In the genomic region with DNA sequence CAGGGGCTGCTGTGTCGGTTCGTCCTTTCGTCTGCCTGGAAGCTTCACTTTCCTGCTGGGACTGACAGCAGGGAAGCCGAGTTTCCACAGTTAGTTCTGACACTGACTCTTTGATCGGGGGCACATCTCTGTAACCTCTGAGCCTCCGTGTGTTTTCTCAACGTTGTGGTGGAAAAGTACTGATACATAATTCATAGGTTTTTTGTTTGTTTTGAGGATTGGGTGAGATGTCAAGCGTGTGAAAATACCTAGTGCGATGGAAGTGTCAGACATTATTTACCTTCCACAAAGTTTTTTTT, we compare ENCODE assay signal across 8 cellular contexts. TPM values are rescaled to one million over a fixed set of nuclear protein-coding genes. Genes with fewer than 3 reads are reported as not detected.
DNase-seq lines count a peak whose midpoint lies in the region; ATAC-seq and TF ChIP-seq lines count a peak whose summit lies in the region.

No MANE protein-coding gene starts in this region.

- no peaks in the 10 kb centered on the region for H4K20me1 ChIP-seq in PC-9 (ENCODE audit: insufficient read depth)

- H3K9ac ChIP-seq in parathyroid adenoma = peak overlapping the region; percentile 6

- H3K9me2 ChIP-seq in PC-9 (ENCODE audit: insufficient read depth) = no peaks in the 10 kb centered on the region

- H3K4me3 ChIP-seq in PC-9 = peak overlapping the region; percentile 74
- peak overlapping the region; percentile 84 for H3K4me3 ChIP-seq in epithelial cell of proximal tubule (ENCODE audit: low read depth, low read length)
- peak overlapping the region; percentile 71 for H3K4me3 ChIP-seq in parathyroid adenoma (ENCODE audit: low read depth, low read length)

- intact Hi-C loops in PC-9 (cut with micrococcal nuclease; ENCODE audit: unreplicated experiment) (loop anchor here (5.0 kb wide), 1 partner anchor 557 kb away; no protein-coding TSS in a partner anchor), head of caudate nucleus (cut with DNase I) (no loop called here)

- no peaks in the 10 kb centered on the region for H3F3A ChIP-seq in PC-9 (ENCODE audit: insufficient read depth, low read depth)

- H3K4me2 ChIP-seq in PC-9 (peak overlapping the region; percentile 89), parathyroid adenoma (ENCODE audit: low read length) (peak overlapping the region; percentile 76)

- peak overlapping the region; percentile 46; the same call in 1 of the 2 replicates for H3K27ac ChIP-seq in PC-9
- H3K27ac ChIP-seq in parathyroid adenoma = peak overlapping the region; percentile 81

- BruUV-seq in PC-9 (replicated peaks; lab: Mats Ljungman, UMichigan) = no TSS peak

- H3K27me3 ChIP-seq in PC-9 (ENCODE audit: insufficient read depth, low read depth) (no peaks in the 10 kb centered on the region), parathyroid adenoma (ENCODE audit: control insufficient read depth, insufficient read depth, low read length) (no peaks in the 10 kb centered on the region)

- H3K36me3 ChIP-seq in PC-9 (ENCODE audit: low read depth) = 0 out of 2 replicates have a peak, but pooled peaks cover 4% of the 10 kb centered on the region
- no peaks in the 10 kb centered on the region for H3K36me3 ChIP-seq in parathyroid adenoma (ENCODE audit: control insufficient read depth, insufficient read depth, low read length)

- H3K9me3 ChIP-seq in PC-9 (ENCODE audit: insufficient read depth, low read depth) (no peaks in the 10 kb centered on the region), parathyroid adenoma (ENCODE audit: control insufficient read depth, low read length) (no peaks in the 10 kb centered on the region)

- ATAC-seq in GM21423 (IDR thresholded peaks at IDR 0.05; ENCODE audit: unreplicated experiment) = no peak

- H3K79me2 ChIP-seq in PC-9 (ENCODE audit: low read depth) = no peaks in the 10 kb centered on the region
- peaks cover 6% of the 10 kb centered on the region for H3K79me2 ChIP-seq in parathyroid adenoma

- H3K4me1 ChIP-seq in PC-9 (replicated peaks; ENCODE audit: insufficient read depth) (peaks cover 7% of the 10 kb centered on the region; the same call in 1 of the 2 replicates), parathyroid adenoma (no peaks in the 10 kb centered on the region)

- POLR2A ChIA-PET in PC-9 (lab: Charles Lee; ENCODE audit: unreplicated experiment) = interaction anchor here (0.6 kb wide), 2 partner anchors 663 to 761 kb away, joined by 3 to 6 read pairs; no protein-coding TSS in a partner anchor

- DNase-seq in NCI-H2171 treated with DMSO at 0.1 percent for 48 hours (lab: John Stamatoyannopoulos, UW) (peak; percentile 39), NCI-H2171 (lab: John Stamatoyannopoulos, UW) (no peak), PC-9 (peak in 1 of 2 experiments; percentile 40), epithelial cell of proximal tubule (ENCODE audit: low read depth) (no peak), inferior parietal cortex (ENCODE audit: extremely low spot score) (no peak), head of caudate nucleus (no peak)

- no peak for TF ChIP-seq CTCF in PC-9 (conservative IDR thresholded peaks at IDR 0.05)
- no peak for TF ChIP-seq CTCF in epithelial cell of proximal tubule (conservative IDR thresholded peaks at IDR 0.05; ENCODE audit: low read depth, low read length)
- TF ChIP-seq CTCF in parathyroid adenoma (IDR thresholded peaks at IDR 0.05) = no peak

- H2AFZ ChIP-seq in PC-9 (peak overlapping the region; percentile 96), parathyroid adenoma (peak overlapping the region; percentile 94)

- CTCF ChIA-PET in PC-9 (lab: Charles Lee) = interaction anchor here (0.5 kb wide), 1 partner anchor 997 kb away, joined by 7 read pairs; no protein-coding TSS in a partner anchor

RNA-seq across cellular contexts. Expression of a gene that starts 0.5 kb away (rescaled TPM):
- 5.7 and 10.0 TPM in 2 replicates for total RNA-seq in PC-9 (2021)
- total RNA-seq in epithelial cell of proximal tubule = 4.6 and 7.4 TPM in 2 replicates
